8 cellular contexts compared by ENCODE assay signal in genomic region chr20:18466574-18466893, GRCh38. TPM values are rescaled to one million over a fixed set of nuclear protein-coding genes. Genes with fewer than 3 reads are reported as not detected.
DNase-seq lines count a peak whose midpoint lies in the region; ATAC-seq lines count a peak whose summit lies in the region.

No MANE protein-coding gene starts in this region.

- H3K36me3 ChIP-seq in iPS-18a (ENCODE audit: control insufficient read depth, low read depth, low read length) = peaks cover 10% of the 10 kb centered on the region

- DNase-seq in T-helper 2 cell treated with Interferon-gamma antibody and Interleukin-4, amounts not matched to agents 5 μg/mL and 100 μg/mL, for 36 hours (ENCODE audit: low spot score) = no peak
- DNase-seq in T-helper 2 cell (no peak), putamen (ENCODE audit: low spot score) (no peak)
- DNase-seq in activated T-helper 2 cell treated with anti-CD3 and anti-CD28 coated beads, Interferon-gamma antibody, Interleukin-2, Interleukin-4, amounts not matched to agents 10 μg/mL and 5 μg/mL and 100 μg/mL, durations not matched to agents 14 hours and 24 hours and 36 hours (ENCODE audit: low spot score) = no peak

- H3K4me3 Mint-ChIP-seq in T-helper 2 cell treated with Interferon-gamma antibody and Interleukin-4, amounts not matched to agents 5 μg/mL and 100 μg/mL, for 36 hours = peak overlapping the region; percentile 97
- peak overlapping the region; percentile 97 for H3K4me3 Mint-ChIP-seq in activated T-helper 2 cell treated with anti-CD3 and anti-CD28 coated beads, Interferon-gamma antibody, Interleukin-2, Interleukin-4, amounts not matched to agents 10 μg/mL and 5 μg/mL and 100 μg/mL, durations not matched to agents 14 hours and 24 hours and 36 hours (ENCODE audit: low read depth)
- H3K4me3 Mint-ChIP-seq in stimulated activated naive CD8-positive, alpha-beta T cell treated with anti-CD3 and anti-CD28 coated beads, Interleukin-15, Interleukin-2, amounts not matched to agents 100 ng/mL and 50 ng/mL, for 24 hours = peak overlapping the region; percentile 97

- no peaks in the 10 kb centered on the region for H3K27me3 Mint-ChIP-seq in T-helper 2 cell treated with Interferon-gamma antibody and Interleukin-4, amounts not matched to agents 5 μg/mL and 100 μg/mL, for 36 hours (ENCODE audit: low read depth)
- no peaks in the 10 kb centered on the region for H3K27me3 Mint-ChIP-seq in activated T-helper 2 cell treated with anti-CD3 and anti-CD28 coated beads, Interferon-gamma antibody, Interleukin-2, Interleukin-4, amounts not matched to agents 10 μg/mL and 5 μg/mL and 100 μg/mL, durations not matched to agents 14 hours and 24 hours and 36 hours (ENCODE audit: low read depth)
- H3K27me3 Mint-ChIP-seq in stimulated activated naive CD8-positive, alpha-beta T cell treated with anti-CD3 and anti-CD28 coated beads, Interleukin-15, Interleukin-2, amounts not matched to agents 100 ng/mL and 50 ng/mL, for 24 hours = no peaks in the 10 kb centered on the region

- no peaks in the 10 kb centered on the region for H3K9me3 ChIP-seq in iPS-18a (ENCODE audit: control insufficient read depth, low read depth, low read length)

- ATAC-seq in HG03066 (IDR thresholded peaks at IDR 0.05; ENCODE audit: low read depth, unreplicated experiment) (peak; percentile 29), HG03139 (IDR thresholded peaks at IDR 0.05; ENCODE audit: unreplicated experiment) (no peak)

- H3K4me3 ChIP-seq in iPS-18a (ENCODE audit: low read length) = peak overlapping the region; percentile 94

- H3K36me3 Mint-ChIP-seq in T-helper 2 cell treated with Interferon-gamma antibody and Interleukin-4, amounts not matched to agents 5 μg/mL and 100 μg/mL, for 36 hours (ENCODE audit: low read depth) = no peaks in the 10 kb centered on the region
- H3K36me3 Mint-ChIP-seq in activated T-helper 2 cell treated with anti-CD3 and anti-CD28 coated beads, Interferon-gamma antibody, Interleukin-2, Interleukin-4, amounts not matched to agents 10 μg/mL and 5 μg/mL and 100 μg/mL, durations not matched to agents 14 hours and 24 hours and 36 hours (ENCODE audit: low read depth) = peaks cover 6% of the 10 kb centered on the region
- peaks cover 17% of the 10 kb centered on the region for H3K36me3 Mint-ChIP-seq in stimulated activated naive CD8-positive, alpha-beta T cell treated with anti-CD3 and anti-CD28 coated beads, Interleukin-15, Interleukin-2, amounts not matched to agents 100 ng/mL and 50 ng/mL, for 24 hours (ENCODE audit: low read depth)

- H3K9ac ChIP-seq in iPS-18a (ENCODE audit: low read length) = peak overlapping the region; percentile 87

- H3K27ac ChIP-seq in iPS-18a (ENCODE audit: low read length) = peak overlapping the region; percentile 55

- peak overlapping the region; percentile 92 for H3K27ac Mint-ChIP-seq in T-helper 2 cell treated with Interferon-gamma antibody and Interleukin-4, amounts not matched to agents 5 μg/mL and 100 μg/mL, for 36 hours
- peak overlapping the region; percentile 88 for H3K27ac Mint-ChIP-seq in activated T-helper 2 cell treated with anti-CD3 and anti-CD28 coated beads, Interferon-gamma antibody, Interleukin-2, Interleukin-4, amounts not matched to agents 10 μg/mL and 5 μg/mL and 100 μg/mL, durations not matched to agents 14 hours and 24 hours and 36 hours
- H3K27ac Mint-ChIP-seq in stimulated activated naive CD8-positive, alpha-beta T cell treated with anti-CD3 and anti-CD28 coated beads, Interleukin-15, Interleukin-2, amounts not matched to agents 100 ng/mL and 50 ng/mL, for 24 hours = peak overlapping the region; percentile 95

- H3K9me3 Mint-ChIP-seq in T-helper 2 cell treated with Interferon-gamma antibody and Interleukin-4, amounts not matched to agents 5 μg/mL and 100 μg/mL, for 36 hours = no peaks in the 10 kb centered on the region
- H3K9me3 Mint-ChIP-seq in activated T-helper 2 cell treated with anti-CD3 and anti-CD28 coated beads, Interferon-gamma antibody, Interleukin-2, Interleukin-4, amounts not matched to agents 10 μg/mL and 5 μg/mL and 100 μg/mL, durations not matched to agents 14 hours and 24 hours and 36 hours = no peaks in the 10 kb centered on the region
- H3K9me3 Mint-ChIP-seq in stimulated activated naive CD8-positive, alpha-beta T cell treated with anti-CD3 and anti-CD28 coated beads, Interleukin-15, Interleukin-2, amounts not matched to agents 100 ng/mL and 50 ng/mL, for 24 hours = no peaks in the 10 kb centered on the region

- H3K4me1 Mint-ChIP-seq in T-helper 2 cell treated with Interferon-gamma antibody and Interleukin-4, amounts not matched to agents 5 μg/mL and 100 μg/mL, for 36 hours (ENCODE audit: low read depth) = peaks cover 18% of the 10 kb centered on the region
- H3K4me1 Mint-ChIP-seq in activated T-helper 2 cell treated with anti-CD3 and anti-CD28 coated beads, Interferon-gamma antibody, Interleukin-2, Interleukin-4, amounts not matched to agents 10 μg/mL and 5 μg/mL and 100 μg/mL, durations not matched to agents 14 hours and 24 hours and 36 hours (ENCODE audit: low read depth) = peaks cover 19% of the 10 kb centered on the region
- H3K4me1 Mint-ChIP-seq in stimulated activated naive CD8-positive, alpha-beta T cell treated with anti-CD3 and anti-CD28 coated beads, Interleukin-15, Interleukin-2, amounts not matched to agents 100 ng/mL and 50 ng/mL, for 24 hours (ENCODE audit: low read depth) = peaks cover 33% of the 10 kb centered on the region

- intact Hi-C loops in activated T-helper 2 cell treated with anti-CD3 and anti-CD28 coated beads, Interferon-gamma antibody, Interleukin-2, Interleukin-4, amounts not matched to agents 10 μg/mL and 5 μg/mL and 100 μg/mL, durations not matched to agents 14 hours and 24 hours and 36 hours (cut with micrococcal nuclease) = loop anchor here (2.0 kb wide), 2 partner anchors 120 to 178 kb away; partner anchors contain the start of gene ZNF133

- no peaks in the 10 kb centered on the region for H3K27me3 ChIP-seq in iPS-18a (ENCODE audit: control insufficient read depth, insufficient read depth, low read length)

- H3K4me1 ChIP-seq in iPS-18a (ENCODE audit: control insufficient read depth, low read depth, low read length) = peaks cover 5% of the 10 kb centered on the region

RNA-seq across cellular contexts. Expression of gene DZANK1, which starts 0.3 kb away (rescaled TPM):
- 1.3 TPM in 2 replicates for total RNA-seq in activated T-helper 2 cell treated with anti-CD3 and anti-CD28 coated beads, Interferon-gamma antibody, Interleukin-2, Interleukin-4, amounts not matched to agents 10 μg/mL and 5 μg/mL and 100 μg/mL, durations not matched to agents 14 hours and 24 hours and 36 hours

RNA-seq across cellular contexts. Expression of gene POLR3F, which starts 0.7 kb away (rescaled TPM):
- 12.5 and 13.5 TPM in 2 replicates for total RNA-seq in activated T-helper 2 cell treated with anti-CD3 and anti-CD28 coated beads, Interferon-gamma antibody, Interleukin-2, Interleukin-4, amounts not matched to agents 10 μg/mL and 5 μg/mL and 100 μg/mL, durations not matched to agents 14 hours and 24 hours and 36 hours

RNA-seq across cellular contexts. Expression of gene RBBP9, which starts 30.5 kb away (rescaled TPM):
- total RNA-seq in activated T-helper 2 cell treated with anti-CD3 and anti-CD28 coated beads, Interferon-gamma antibody, Interleukin-2, Interleukin-4, amounts not matched to agents 10 μg/mL and 5 μg/mL and 100 μg/mL, durations not matched to agents 14 hours and 24 hours and 36 hours = 21.2 and 23.5 TPM in 2 replicates

RNA-seq across cellular contexts. Expression of gene SEC23B, which starts 41.2 kb away (rescaled TPM):
- total RNA-seq in activated T-helper 2 cell treated with anti-CD3 and anti-CD28 coated beads, Interferon-gamma antibody, Interleukin-2, Interleukin-4, amounts not matched to agents 10 μg/mL and 5 μg/mL and 100 μg/mL, durations not matched to agents 14 hours and 24 hours and 36 hours = 126 and 131 TPM in 2 replicates
